In genomic region chr20:59939052-59939878, GRCh38 we compare ENCODE assay signal across 8 cellular contexts. TPM values are rescaled to one million over a fixed set of nuclear protein-coding genes. Genes with fewer than 3 reads are reported as not detected.
A peak's percentile ranks its signal among the peaks of the same experiment; 100 is the strongest.
DNase-seq lines count a peak whose midpoint lies in the region; ATAC-seq and TF ChIP-seq lines count a peak whose summit lies in the region.

No MANE protein-coding gene starts in this region.

- H3K9me3 ChIP-seq in T-helper 17 cell (ENCODE audit: control insufficient read depth, low read length, poor library complexity, severe bottlenecking), result no peaks in the 10 kb centered on the region

- peak overlapping the region; percentile 96 for H3K4me3 Mint-ChIP-seq in activated naive CD4-positive, alpha-beta T cell treated with anti-CD3 and anti-CD28 coated beads, Interleukin-2, amount 50 U/mL, for 24 hours
- H3K4me3 Mint-ChIP-seq in T-helper 17 cell (peak overlapping the region; percentile 96), osteocyte (ENCODE audit: unreplicated experiment) (peak overlapping the region; percentile 95)

- no peak for TF ChIP-seq CTCF in fibroblast of pulmonary artery (IDR thresholded peaks at IDR 0.05; ENCODE audit: low read length, missing control alignments)
- TF ChIP-seq CTCF in osteocyte (IDR thresholded peaks at IDR 0.05), result no peak

- DNase-seq in activated naive CD4-positive, alpha-beta T cell treated with Interleukin-2 at 50 U/mL for 16 hours, result no peak
- no peak for DNase-seq in T-helper 17 cell
- DNase-seq in fibroblast of pulmonary artery (ENCODE audit: low read depth), result peak; percentile 21
- DNase-seq in osteocyte (ENCODE audit: extremely low spot score, unreplicated experiment), result no peak
- no peak for DNase-seq in CD1c-positive myeloid dendritic cell (ENCODE audit: extremely low spot score)
- no peak for DNase-seq in NCI-H748 treated with DMSO at 0.1 percent for 48 hours (lab: John Stamatoyannopoulos, UW)
- no peak for DNase-seq in GM19238 (ENCODE audit: insufficient read length, low spot score)

- peak overlapping the region; percentile 52 for H3K27ac Mint-ChIP-seq in activated naive CD4-positive, alpha-beta T cell treated with anti-CD3 and anti-CD28 coated beads, Interleukin-2, amount 50 U/mL, for 24 hours
- peak overlapping the region; percentile 83 for H3K27ac Mint-ChIP-seq in T-helper 17 cell
- H3K27ac Mint-ChIP-seq in osteocyte (ENCODE audit: unreplicated experiment), result peak overlapping the region; percentile 94

- ATAC-seq in T-helper 17 cell, result no peak

- peaks cover 2% of the 10 kb centered on the region for H3K36me3 Mint-ChIP-seq in activated naive CD4-positive, alpha-beta T cell treated with anti-CD3 and anti-CD28 coated beads, Interleukin-2, amount 50 U/mL, for 24 hours
- H3K36me3 Mint-ChIP-seq in T-helper 17 cell (ENCODE audit: low read depth) (no peaks in the 10 kb centered on the region), osteocyte (ENCODE audit: unreplicated experiment) (peaks cover 5% of the 10 kb centered on the region)

- no peaks in the 10 kb centered on the region for H3K9me3 Mint-ChIP-seq in activated naive CD4-positive, alpha-beta T cell treated with anti-CD3 and anti-CD28 coated beads, Interleukin-2, amount 50 U/mL, for 24 hours
- no peaks in the 10 kb centered on the region for H3K9me3 Mint-ChIP-seq in osteocyte (ENCODE audit: unreplicated experiment)

- H3K4me3 ChIP-seq in fibroblast of pulmonary artery (replicated peaks; ENCODE audit: low read depth, low read length), result peak overlapping the region; percentile 89

- no peaks in the 10 kb centered on the region for H3K27me3 Mint-ChIP-seq in activated naive CD4-positive, alpha-beta T cell treated with anti-CD3 and anti-CD28 coated beads, Interleukin-2, amount 50 U/mL, for 24 hours
- H3K27me3 Mint-ChIP-seq in T-helper 17 cell (no peaks in the 10 kb centered on the region), osteocyte (ENCODE audit: unreplicated experiment) (no peaks in the 10 kb centered on the region)

- peaks cover 50% of the 10 kb centered on the region for H3K4me1 Mint-ChIP-seq in activated naive CD4-positive, alpha-beta T cell treated with anti-CD3 and anti-CD28 coated beads, Interleukin-2, amount 50 U/mL, for 24 hours
- H3K4me1 Mint-ChIP-seq in T-helper 17 cell, result peaks cover 31% of the 10 kb centered on the region
- H3K4me1 Mint-ChIP-seq in osteocyte (ENCODE audit: unreplicated experiment), result peaks cover 47% of the 10 kb centered on the region

RNA-seq across cellular contexts. Expression of gene PPP1R3D, which starts 0.8 kb away (rescaled TPM):
- total RNA-seq in T-helper 17 cell (1 to 10 TPM; 3.9 to 4.4 TPM), osteocyte (6.3 and 7.3 TPM in 2 replicates)

RNA-seq across cellular contexts. Expression of gene FAM217B, which starts 0.9 kb away (rescaled TPM):
- total RNA-seq in T-helper 17 cell (10 to 100 TPM; 16.8 to 21.4 TPM), osteocyte (16.7 and 17.7 TPM in 2 replicates)

RNA-seq across cellular contexts. Expression of gene SYCP2, which starts 5.8 kb away (rescaled TPM):
- total RNA-seq in T-helper 17 cell, result 1 to 10 TPM; 5.3 to 6.0 TPM
- 1.7 and 2.1 TPM in 2 replicates for total RNA-seq in osteocyte

RNA-seq across cellular contexts. Expression of gene CDH26, which starts 19.0 kb away (rescaled TPM):
- 1 to 10 TPM in 1 of 2 donors, under 1 TPM in 1; 0.37 to 1.9 TPM for total RNA-seq in T-helper 17 cell
- 0.16 and 0.46 TPM in 2 replicates for total RNA-seq in osteocyte
